Comparison of ENCODE assay signal across 11 cellular contexts in the genomic region with DNA sequence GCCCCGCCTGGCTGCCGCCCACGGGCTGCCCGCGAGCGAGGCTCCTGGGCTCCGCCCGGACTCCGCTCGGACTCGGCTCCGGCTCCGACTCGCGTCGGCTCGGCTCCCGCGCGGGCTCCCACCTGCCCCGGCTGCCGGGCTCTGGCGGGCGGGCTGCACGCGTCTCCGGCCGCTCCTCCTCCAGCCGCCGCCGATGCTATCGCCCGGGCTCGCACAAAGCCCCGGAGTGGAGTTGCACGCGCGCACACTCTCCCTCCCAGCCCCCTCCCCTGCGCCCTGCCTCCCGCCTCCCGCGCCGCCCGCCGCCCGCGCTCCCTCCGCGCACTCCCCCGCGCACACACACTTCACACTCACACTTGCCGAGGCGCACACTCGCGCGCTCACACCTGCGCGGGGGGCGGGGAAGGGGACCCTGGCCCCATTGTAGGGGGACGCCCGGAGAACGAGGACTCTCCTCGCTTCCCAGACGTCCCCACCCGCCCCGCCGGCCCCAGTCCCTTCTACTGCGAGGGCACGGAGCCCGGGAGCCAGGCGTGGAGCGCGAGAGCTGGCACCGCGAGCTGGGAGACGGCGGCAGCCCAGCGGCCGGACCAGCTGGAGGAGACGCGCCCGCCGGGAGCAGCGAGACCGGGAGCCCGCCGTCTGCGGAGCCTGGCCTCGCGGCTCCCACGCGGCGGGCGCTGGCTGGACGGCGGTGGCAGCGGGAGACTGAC. TPM values are rescaled to one million over a fixed set of nuclear protein-coding genes. Genes with fewer than 3 reads are reported as not detected.
DNase-seq lines count a peak whose midpoint lies in the region; ATAC-seq, FAIRE-seq and TF ChIP-seq lines count a peak whose summit lies in the region.
"Had no signal": no experiment of that assay in that cellular context is flagged by ENCODE, and none has a peak within 500 bp of the region (broad histone marks: within the 10 kb centered on the region; RNA-seq: fewer than 3 reads in every experiment).

A gene (minus strand): TSS at position 215 of the 713 bp plus-strand sequence. CDS start 407 bp downstream, outside the sequence.

- H3K27me3 Mint-ChIP-seq in GM23338 (ENCODE audit: insufficient read depth, low read depth, poor library complexity): peaks cover 59% of the 10 kb centered on the region

- WGBS in A549 (ENCODE audit: missing lambda C conversion rate): 7% methylated on average over 3 of the region's 97 CpGs

- TF ChIP-seq CTCF in A549 (IDR thresholded peaks at IDR 0.05): no peak
- TF ChIP-seq CTCF in GM23338 (conservative IDR thresholded peaks at IDR 0.05; ENCODE audit: low read depth in 2 of 2): no peak
- no peak for TF ChIP-seq CTCF in RWPE2 (IDR thresholded peaks at IDR 0.05; ENCODE audit: poor library complexity, severe bottlenecking)

- H3K36me3 ChIP-seq in GM23338 (ENCODE audit: insufficient read depth): no peaks in the 10 kb centered on the region; the same call in 1 of the 2 replicates
- H3K36me3 ChIP-seq in RWPE2 (ENCODE audit: low read depth): no peaks in the 10 kb centered on the region

- H3K4me1 ChIP-seq in A549: no peaks in the 10 kb centered on the region
- peaks cover 53% of the 10 kb centered on the region for H3K4me1 ChIP-seq in GM23338 (ENCODE audit: insufficient read depth)
- no peaks in the 10 kb centered on the region for H3K4me1 ChIP-seq in RWPE2 (ENCODE audit: insufficient read depth, poor library complexity, severe bottlenecking)

- no peaks in the 10 kb centered on the region for H3K79me2 ChIP-seq in GM23338 (replicated peaks; ENCODE audit: insufficient read depth)

- H3K9me3 ChIP-seq in A549 (no peaks in the 10 kb centered on the region), RWPE2 (ENCODE audit: severe bottlenecking) (no peaks in the 10 kb centered on the region)
- H3K9me3 ChIP-seq: body of pancreas had no signal

- peaks cover 79% of the 10 kb centered on the region for H3K27me3 ChIP-seq in GM23338 (ENCODE audit: insufficient read depth)
- peaks cover 75% of the 10 kb centered on the region for H3K27me3 ChIP-seq in RWPE2 (ENCODE audit: insufficient read depth, poor library complexity, severe bottlenecking)

- DNase-seq in A549 (ENCODE audit: low read depth in 1 of 2, low spot score in 1 of 2) (no peak), GM23338 (ENCODE audit: low spot score) (peak; percentile 79), RWPE2 (ENCODE audit: low spot score) (no peak), iPS-NIHi7 (ENCODE audit: extremely low spot score) (peak; percentile 42), GM12892 (ENCODE audit: insufficient read length) (no peak), SIG-M5 treated with dmso at 0.1 percent for 504 hours (lab: John Stamatoyannopoulos, UW; ENCODE audit: unreplicated experiment) (no peak)

- no peaks in the 10 kb centered on the region for H3K36me3 Mint-ChIP-seq in GM23338 (ENCODE audit: low read depth)

- peak within 1 kb of the TSS; percentile 76 for H3K4me3 Mint-ChIP-seq in GM23338

- H3K4me2 ChIP-seq in A549: peak within 1 kb of the TSS; percentile 37; the same call in 2 of the 3 replicates
- peak within 1 kb of the TSS; percentile 97 for H3K4me2 ChIP-seq in GM23338
- H3K4me2 ChIP-seq: KMS-11 had no signal

- peaks cover 8% of the 10 kb centered on the region; the same call in 1 of the 2 replicates for H4K20me1 ChIP-seq in GM23338 (replicated peaks; ENCODE audit: insufficient read depth)

- peaks cover 56% of the 10 kb centered on the region for H3K4me1 Mint-ChIP-seq in GM23338

- peak within 1 kb of the TSS; percentile 81 for H2AFZ ChIP-seq in GM23338

- H3K27ac ChIP-seq in A549 (no peak within 1 kb of the TSS), GM23338 (ENCODE audit: low read depth) (no peak within 1 kb of the TSS), RWPE2 (ENCODE audit: poor library complexity, severe bottlenecking) (no peak within 1 kb of the TSS)
- H3K27ac ChIP-seq: body of pancreas, KMS-11 had no signal

- no peaks in the 10 kb centered on the region; the same call in 2 of the 3 replicates for H3K9me3 Mint-ChIP-seq in GM23338

- CTCF ChIA-PET in A549 (lab: Yijun Ruan, JAX): no interaction called here

- no peak for FAIRE-seq in A549 (lab: Jason Lieb, UNC)
- FAIRE-seq in GM12892 (lab: Jason Lieb, UNC): no peak

- no peak within 1 kb of the TSS for H3K4me3 ChIP-seq in A549
- H3K4me3 ChIP-seq in GM23338: peak within 1 kb of the TSS; percentile 67
- H3K4me3 ChIP-seq in RWPE2 (ENCODE audit: severe bottlenecking): no peak within 1 kb of the TSS
- H3K4me3 ChIP-seq: body of pancreas had no signal

- POLR2A ChIA-PET in A549 (lab: Yijun Ruan, JAX): no interaction called here

- no peak for TF ChIP-seq EP300 in A549 (IDR thresholded peaks at IDR 0.05)

- ATAC-seq in A549 (peak in 1 of 2 experiments; percentile 13; a peak in 1 of 6 replicates), GM23338 (peak; percentile 8), RWPE2 (ENCODE audit: low read depth) (0 out of 3 replicates have a peak, but pooled peaks have one; percentile 9), HG03342 (IDR thresholded peaks at IDR 0.05; ENCODE audit: unreplicated experiment) (no peak), HG03139 (IDR thresholded peaks at IDR 0.05; ENCODE audit: unreplicated experiment) (no peak)
- ATAC-seq: body of pancreas had no signal

- TF ChIP-seq POLR2A in A549 (IDR thresholded peaks at IDR 0.05; ENCODE audit: low read length) (no peak), GM12892 (IDR thresholded peaks at IDR 0.05; ENCODE audit: low read depth, low read length) (no peak)

- H3F3A ChIP-seq in GM23338 (replicated peaks; ENCODE audit: low read depth): peaks cover 13% of the 10 kb centered on the region; the same call in 1 of the 2 replicates

- no peak within 1 kb of the TSS for H3K27ac Mint-ChIP-seq in GM23338

- H3K9me2 ChIP-seq in GM23338 (ENCODE audit: insufficient read depth): no peaks in the 10 kb centered on the region

- no peak for TF ChIP-seq RAD21 in A549 (conservative IDR thresholded peaks at IDR 0.05 in 1 of 2, IDR thresholded peaks at IDR 0.05 in 1 of 2)

TF ChIP-seq in A549, 52 proteins besides CTCF, POLR2A, EP300 and RAD21 (continues in another document):
- TF ChIP-seq, protein P1, sequence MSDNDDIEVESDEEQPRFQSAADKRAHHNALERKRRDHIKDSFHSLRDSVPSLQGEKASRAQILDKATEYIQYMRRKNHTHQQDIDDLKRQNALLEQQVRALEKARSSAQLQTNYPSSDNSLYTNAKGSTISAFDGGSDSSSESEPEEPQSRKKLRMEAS (IDR thresholded peaks at IDR 0.05): no peak
- TF ChIP-seq JUN (IDR thresholded peaks at IDR 0.05) (no peak), ESRRA (IDR thresholded peaks at IDR 0.05; ENCODE audit: borderline replicate concordance, low read length) (no peak), SMC3 (IDR thresholded peaks at IDR 0.05) (no peak), NFE2L2 (conservative IDR thresholded peaks at IDR 0.05; ENCODE audit: low read length) (no peak), BHLHE40 (IDR thresholded peaks at IDR 0.05; ENCODE audit: low read depth, low read length) (no peak), CHD2 (IDR thresholded peaks at IDR 0.05; ENCODE audit: low read length, partially characterized antibody) (no peak), HDAC2 (IDR thresholded peaks at IDR 0.05) (no peak), HOXA7 (CRISPR knock-in tag; IDR thresholded peaks at IDR 0.05) (no peak), POLR2AphosphoS2 (conservative IDR thresholded peaks at IDR 0.05; ENCODE audit: low read length) (no peak)
- TF ChIP-seq, protein P2, sequence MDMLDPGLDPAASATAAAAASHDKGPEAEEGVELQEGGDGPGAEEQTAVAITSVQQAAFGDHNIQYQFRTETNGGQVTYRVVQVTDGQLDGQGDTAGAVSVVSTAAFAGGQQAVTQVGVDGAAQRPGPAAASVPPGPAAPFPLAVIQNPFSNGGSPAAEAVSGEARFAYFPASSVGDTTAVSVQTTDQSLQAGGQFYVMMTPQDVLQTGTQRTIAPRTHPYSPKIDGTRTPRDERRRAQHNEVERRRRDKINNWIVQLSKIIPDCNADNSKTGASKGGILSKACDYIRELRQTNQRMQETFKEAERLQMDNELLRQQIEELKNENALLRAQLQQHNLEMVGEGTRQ (IDR thresholded peaks at IDR 0.05): no peak

TF ChIP-seq in GM23338, 12 proteins besides CTCF, POLR2A, EP300 and RAD21 (continues in another document):
- TF ChIP-seq JUNB (IDR thresholded peaks at IDR 0.05; ENCODE audit: unreplicated experiment) (no peak), POLR2AphosphoS5 (IDR thresholded peaks at IDR 0.05; ENCODE audit: low read depth) (no peak), ZNF331 (CRISPR knock-in tag; IDR thresholded peaks at IDR 0.05; ENCODE audit: low read depth) (no peak), CREB1 (CRISPR knock-in tag; IDR thresholded peaks at IDR 0.05; ENCODE audit: low read depth) (peak; percentile 13; the same call in 1 of the 2 replicates), ZNF114 (CRISPR knock-in tag; IDR thresholded peaks at IDR 0.05) (no peak), NANOG (IDR thresholded peaks at IDR 0.05; ENCODE audit: borderline replicate concordance) (no peak)

RNA-seq across cellular contexts. Expression of the gene that starts here (rescaled TPM):
- polyA plus RNA-seq in A549 (2011; rRNA removed) (not detected in 2 replicates), A549 (2017; fragmentation: RNase III; extraction: RNeasy Plus Mini Kit Qiagen cat#74134 plus additional on column Dnase treatment) (not detected in 3 replicates), GM23338 (2016; fragmentation: Nextera tagmentation; extraction: Ambion mirVana) (0.23 and 0.31 TPM in 2 replicates)
- polyA plus RNA-seq in A549 (2012; cell fraction: cytosol; rRNA removed): not detected in 2 replicates
- not detected in 2 replicates for polyA plus RNA-seq in A549 (2012; cell fraction: nucleus; rRNA removed)
- not detected in 2 replicates for polyA minus RNA-seq in A549 (2011; rRNA and poly(A)+ RNA removed)
- total RNA-seq in GM23338 (2014; rRNA removed; shearing (Covaris generic)): 2.8 and 2.9 TPM in 2 replicates
- not detected for polyA plus RNA-seq in GM12892 (2012; ENCODE audit: missing spikeins)
- total RNA-seq: activated CD8-positive, alpha-beta memory T cell treated with anti-CD3 and anti-CD28 coated beads for 36 hours had no signal

Comparison
In these comparisons a context has a peak if more than half of its experiments do, and no peak if none do; other contexts are left out.
1. ATAC-seq: peak in GM23338 (single experiment) and RWPE2 (single experiment); none in HG03342 (single experiment) and HG03139 (single experiment).
2. DNase-seq: peak in GM23338 (single experiment) and iPS-NIHi7 (single experiment); none in A549 (0 of 2), RWPE2 (single experiment), GM12892 (single experiment) and SIG-M5 treated with dmso at 0.1 percent for 504 hours (single experiment).